1 cellular context compared by ENCODE assay signal in the genomic region with DNA sequence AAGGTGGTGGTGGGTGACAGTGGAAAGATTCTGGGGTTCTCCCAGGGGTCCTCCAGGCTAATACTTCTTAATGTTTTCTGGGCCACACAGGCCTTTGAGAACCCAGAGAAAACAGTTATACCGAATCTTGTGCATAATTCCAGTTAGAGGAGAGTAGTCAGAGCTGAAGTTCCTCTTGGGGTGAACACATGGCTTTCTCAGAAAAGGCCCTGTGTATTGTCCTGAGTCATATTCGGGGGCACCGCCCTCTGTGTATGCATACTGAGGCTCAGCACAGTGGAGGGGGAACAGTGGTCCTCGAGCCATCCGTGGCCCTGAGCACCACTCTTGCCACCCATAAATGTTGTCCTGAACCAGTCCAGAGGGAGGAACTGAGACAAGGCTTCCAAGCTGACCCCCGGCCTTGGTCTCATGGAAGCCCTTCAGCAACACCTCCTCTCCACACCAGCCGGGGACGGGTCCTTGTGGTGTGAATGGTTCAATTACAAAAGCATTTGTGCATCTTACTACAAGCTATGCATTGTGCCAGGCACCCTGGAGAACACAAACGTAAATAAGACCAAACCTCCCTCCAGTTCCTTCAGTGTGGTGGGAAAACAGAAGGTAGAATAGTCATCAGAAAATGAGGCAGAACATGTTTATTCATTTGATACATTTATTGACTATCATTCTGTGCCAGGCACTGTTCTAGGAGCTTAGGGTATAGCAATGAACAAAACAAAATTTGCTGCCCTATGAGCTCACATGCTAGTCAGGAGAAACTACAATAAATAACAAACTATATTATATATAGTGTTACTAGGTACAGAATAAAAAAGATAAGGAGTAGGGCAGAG.
TF ChIP-seq lines count a peak whose summit lies in the region.

No MANE protein-coding gene starts in this region.

TF ChIP-seq in HepG2, 621 proteins besides CTCF, POLR2A, EP300 and RAD21 (continued from another document):
- TF ChIP-seq MTF1 (CRISPR knock-in tag; IDR thresholded peaks at IDR 0.05) (peak; percentile 56; the same call in 1 of the 2 replicates), ZFP41 (CRISPR knock-in tag; IDR thresholded peaks at IDR 0.05; ENCODE audit: borderline replicate concordance) (no peak), KLF6 (CRISPR knock-in tag; IDR thresholded peaks at IDR 0.05) (no peak), ZC3H4 (CRISPR knock-in tag; IDR thresholded peaks at IDR 0.05; ENCODE audit: borderline replicate concordance) (peak; percentile 99), FOXM1 (CRISPR knock-in tag; IDR thresholded peaks at IDR 0.05) (0 out of 2 replicates have a peak, but pooled peaks have one; percentile 48), NFKB2 (CRISPR knock-in tag; IDR thresholded peaks at IDR 0.05; ENCODE audit: borderline replicate concordance) (no peak), MATR3 (CRISPR knock-in tag; IDR thresholded peaks at IDR 0.05) (no peak), GATA4 (IDR thresholded peaks at IDR 0.05; ENCODE audit: borderline replicate concordance, low read depth) (peak; percentile 31; the same call in 1 of the 2 replicates), LCORL (IDR thresholded peaks at IDR 0.05) (no peak), LCORL (CRISPR knock-in tag; IDR thresholded peaks at IDR 0.05) (peak; percentile 56; the same call in 1 of the 2 replicates), ZNF776 (CRISPR knock-in tag; IDR thresholded peaks at IDR 0.05) (no peak), BRCA1 (CRISPR knock-in tag; IDR thresholded peaks at IDR 0.05) (peak; percentile 61), MYNN (CRISPR knock-in tag; IDR thresholded peaks at IDR 0.05; ENCODE audit: low read depth) (no peak), ZFAT (CRISPR knock-in tag; conservative IDR thresholded peaks at IDR 0.05) (0 out of 2 replicates have a peak, but pooled peaks have one; percentile 65), SSRP1 (CRISPR knock-in tag; IDR thresholded peaks at IDR 0.05) (peak; percentile 23; the same call in 1 of the 2 replicates), ZNF468 (CRISPR knock-in tag; IDR thresholded peaks at IDR 0.05) (no peak), PHF20 (CRISPR knock-in tag; IDR thresholded peaks at IDR 0.05) (no peak), NCOA1 (CRISPR knock-in tag; IDR thresholded peaks at IDR 0.05) (peak; percentile 67), MAFK (conservative IDR thresholded peaks at IDR 0.05 in 1 of 2, IDR thresholded peaks at IDR 0.05 in 1 of 2; ENCODE audit: low read length in 2 of 2) (no peak), SOX13 (IDR thresholded peaks at IDR 0.05) (no peak; the same call in 1 of the 2 replicates), SOX13 (CRISPR knock-in tag; conservative IDR thresholded peaks at IDR 0.05 in 1 of 2, IDR thresholded peaks at IDR 0.05 in 1 of 2) (peak in 1 of 2 experiments; percentile 28; a peak in 2 of 4 replicates), PPARG (CRISPR knock-in tag; conservative IDR thresholded peaks at IDR 0.05) (0 out of 2 replicates have a peak, but pooled peaks have one; percentile 10), TBX3 (IDR thresholded peaks at IDR 0.05; ENCODE audit: borderline replicate concordance) (no peak), FOXO1 (CRISPR knock-in tag; IDR thresholded peaks at IDR 0.05) (peak; percentile 56; the same call in 1 of the 2 replicates), PHF8 (CRISPR knock-in tag; IDR thresholded peaks at IDR 0.05) (no peak; the same call in 1 of the 2 replicates), ZNF737 (CRISPR knock-in tag; IDR thresholded peaks at IDR 0.05; ENCODE audit: borderline replicate concordance) (0 out of 2 replicates have a peak, but pooled peaks have one; percentile 28), SRSF4 (IDR thresholded peaks at IDR 0.05; ENCODE audit: low read depth, low read length, poor library complexity, severe bottlenecking) (peak; percentile 4), RBM22 (optimal IDR thresholded peaks at IDR 0.05; ENCODE audit: low read length) (peak; percentile 87), ZNF225 (CRISPR knock-in tag; IDR thresholded peaks at IDR 0.05) (no peak), HOXA5 (CRISPR knock-in tag; IDR thresholded peaks at IDR 0.05) (0 out of 2 replicates have a peak, but pooled peaks have one; percentile 50), TMF1 (CRISPR knock-in tag; IDR thresholded peaks at IDR 0.05; ENCODE audit: low read depth) (no peak), HDAC2 (CRISPR knock-in tag; IDR thresholded peaks at IDR 0.05) (no peak), ZNF350 (CRISPR knock-in tag; IDR thresholded peaks at IDR 0.05; ENCODE audit: borderline replicate concordance, low read depth) (no peak), ARNT2 (CRISPR knock-in tag; IDR thresholded peaks at IDR 0.05; ENCODE audit: low read depth) (peak; percentile 78), MTF2 (CRISPR knock-in tag; IDR thresholded peaks at IDR 0.05; ENCODE audit: borderline replicate concordance) (0 out of 2 replicates have a peak, but pooled peaks have one; percentile 75), GTF3A (CRISPR knock-in tag; conservative IDR thresholded peaks at IDR 0.05) (no peak), CREM (IDR thresholded peaks at IDR 0.05) (no peak; the same call in 1 of the 2 replicates), CREM (CRISPR knock-in tag; IDR thresholded peaks at IDR 0.05) (peak; percentile 26; the same call in 1 of the 2 replicates), ZNF337 (CRISPR knock-in tag; IDR thresholded peaks at IDR 0.05; ENCODE audit: borderline replicate concordance, low read depth) (no peak)
- TF ChIP-seq, protein P1, sequence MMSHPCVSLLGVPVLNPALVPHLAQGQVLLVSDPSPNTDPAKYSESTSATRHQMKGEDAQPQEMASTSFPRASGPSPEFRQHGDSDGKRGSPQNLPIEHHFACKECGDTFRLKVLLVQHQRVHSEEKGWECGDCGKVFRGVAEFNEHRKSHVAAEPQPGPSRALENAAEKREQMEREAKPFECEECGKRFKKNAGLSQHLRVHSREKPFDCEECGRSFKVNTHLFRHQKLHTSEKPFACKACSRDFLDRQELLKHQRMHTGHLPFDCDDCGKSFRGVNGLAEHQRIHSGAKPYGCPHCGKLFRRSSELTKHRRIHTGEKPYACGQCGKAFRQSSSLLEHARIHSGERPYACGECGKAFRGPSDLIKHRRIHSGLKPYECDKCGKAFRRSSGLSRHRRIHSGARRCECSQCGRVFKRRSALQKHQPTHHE (CRISPR knock-in tag; IDR thresholded peaks at IDR 0.05; ENCODE audit: borderline replicate concordance) = no peak; the same call in 1 of the 2 replicates
- TF ChIP-seq, protein P2, sequence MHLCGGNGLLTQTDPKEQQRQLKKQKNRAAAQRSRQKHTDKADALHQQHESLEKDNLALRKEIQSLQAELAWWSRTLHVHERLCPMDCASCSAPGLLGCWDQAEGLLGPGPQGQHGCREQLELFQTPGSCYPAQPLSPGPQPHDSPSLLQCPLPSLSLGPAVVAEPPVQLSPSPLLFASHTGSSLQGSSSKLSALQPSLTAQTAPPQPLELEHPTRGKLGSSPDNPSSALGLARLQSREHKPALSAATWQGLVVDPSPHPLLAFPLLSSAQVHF (CRISPR knock-in tag; IDR thresholded peaks at IDR 0.05) = peak; percentile 55; the same call in 1 of the 2 replicates
- TF ChIP-seq, protein P3, sequence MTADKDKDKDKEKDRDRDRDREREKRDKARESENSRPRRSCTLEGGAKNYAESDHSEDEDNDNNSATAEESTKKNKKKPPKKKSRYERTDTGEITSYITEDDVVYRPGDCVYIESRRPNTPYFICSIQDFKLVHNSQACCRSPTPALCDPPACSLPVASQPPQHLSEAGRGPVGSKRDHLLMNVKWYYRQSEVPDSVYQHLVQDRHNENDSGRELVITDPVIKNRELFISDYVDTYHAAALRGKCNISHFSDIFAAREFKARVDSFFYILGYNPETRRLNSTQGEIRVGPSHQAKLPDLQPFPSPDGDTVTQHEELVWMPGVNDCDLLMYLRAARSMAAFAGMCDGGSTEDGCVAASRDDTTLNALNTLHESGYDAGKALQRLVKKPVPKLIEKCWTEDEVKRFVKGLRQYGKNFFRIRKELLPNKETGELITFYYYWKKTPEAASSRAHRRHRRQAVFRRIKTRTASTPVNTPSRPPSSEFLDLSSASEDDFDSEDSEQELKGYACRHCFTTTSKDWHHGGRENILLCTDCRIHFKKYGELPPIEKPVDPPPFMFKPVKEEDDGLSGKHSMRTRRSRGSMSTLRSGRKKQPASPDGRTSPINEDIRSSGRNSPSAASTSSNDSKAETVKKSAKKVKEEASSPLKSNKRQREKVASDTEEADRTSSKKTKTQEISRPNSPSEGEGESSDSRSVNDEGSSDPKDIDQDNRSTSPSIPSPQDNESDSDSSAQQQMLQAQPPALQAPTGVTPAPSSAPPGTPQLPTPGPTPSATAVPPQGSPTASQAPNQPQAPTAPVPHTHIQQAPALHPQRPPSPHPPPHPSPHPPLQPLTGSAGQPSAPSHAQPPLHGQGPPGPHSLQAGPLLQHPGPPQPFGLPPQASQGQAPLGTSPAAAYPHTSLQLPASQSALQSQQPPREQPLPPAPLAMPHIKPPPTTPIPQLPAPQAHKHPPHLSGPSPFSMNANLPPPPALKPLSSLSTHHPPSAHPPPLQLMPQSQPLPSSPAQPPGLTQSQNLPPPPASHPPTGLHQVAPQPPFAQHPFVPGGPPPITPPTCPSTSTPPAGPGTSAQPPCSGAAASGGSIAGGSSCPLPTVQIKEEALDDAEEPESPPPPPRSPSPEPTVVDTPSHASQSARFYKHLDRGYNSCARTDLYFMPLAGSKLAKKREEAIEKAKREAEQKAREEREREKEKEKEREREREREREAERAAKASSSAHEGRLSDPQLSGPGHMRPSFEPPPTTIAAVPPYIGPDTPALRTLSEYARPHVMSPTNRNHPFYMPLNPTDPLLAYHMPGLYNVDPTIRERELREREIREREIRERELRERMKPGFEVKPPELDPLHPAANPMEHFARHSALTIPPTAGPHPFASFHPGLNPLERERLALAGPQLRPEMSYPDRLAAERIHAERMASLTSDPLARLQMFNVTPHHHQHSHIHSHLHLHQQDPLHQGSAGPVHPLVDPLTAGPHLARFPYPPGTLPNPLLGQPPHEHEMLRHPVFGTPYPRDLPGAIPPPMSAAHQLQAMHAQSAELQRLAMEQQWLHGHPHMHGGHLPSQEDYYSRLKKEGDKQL (CRISPR knock-in tag; IDR thresholded peaks at IDR 0.05; ENCODE audit: low read depth) = peak; percentile 42; the same call in 1 of the 2 replicates
- TF ChIP-seq, protein P4, sequence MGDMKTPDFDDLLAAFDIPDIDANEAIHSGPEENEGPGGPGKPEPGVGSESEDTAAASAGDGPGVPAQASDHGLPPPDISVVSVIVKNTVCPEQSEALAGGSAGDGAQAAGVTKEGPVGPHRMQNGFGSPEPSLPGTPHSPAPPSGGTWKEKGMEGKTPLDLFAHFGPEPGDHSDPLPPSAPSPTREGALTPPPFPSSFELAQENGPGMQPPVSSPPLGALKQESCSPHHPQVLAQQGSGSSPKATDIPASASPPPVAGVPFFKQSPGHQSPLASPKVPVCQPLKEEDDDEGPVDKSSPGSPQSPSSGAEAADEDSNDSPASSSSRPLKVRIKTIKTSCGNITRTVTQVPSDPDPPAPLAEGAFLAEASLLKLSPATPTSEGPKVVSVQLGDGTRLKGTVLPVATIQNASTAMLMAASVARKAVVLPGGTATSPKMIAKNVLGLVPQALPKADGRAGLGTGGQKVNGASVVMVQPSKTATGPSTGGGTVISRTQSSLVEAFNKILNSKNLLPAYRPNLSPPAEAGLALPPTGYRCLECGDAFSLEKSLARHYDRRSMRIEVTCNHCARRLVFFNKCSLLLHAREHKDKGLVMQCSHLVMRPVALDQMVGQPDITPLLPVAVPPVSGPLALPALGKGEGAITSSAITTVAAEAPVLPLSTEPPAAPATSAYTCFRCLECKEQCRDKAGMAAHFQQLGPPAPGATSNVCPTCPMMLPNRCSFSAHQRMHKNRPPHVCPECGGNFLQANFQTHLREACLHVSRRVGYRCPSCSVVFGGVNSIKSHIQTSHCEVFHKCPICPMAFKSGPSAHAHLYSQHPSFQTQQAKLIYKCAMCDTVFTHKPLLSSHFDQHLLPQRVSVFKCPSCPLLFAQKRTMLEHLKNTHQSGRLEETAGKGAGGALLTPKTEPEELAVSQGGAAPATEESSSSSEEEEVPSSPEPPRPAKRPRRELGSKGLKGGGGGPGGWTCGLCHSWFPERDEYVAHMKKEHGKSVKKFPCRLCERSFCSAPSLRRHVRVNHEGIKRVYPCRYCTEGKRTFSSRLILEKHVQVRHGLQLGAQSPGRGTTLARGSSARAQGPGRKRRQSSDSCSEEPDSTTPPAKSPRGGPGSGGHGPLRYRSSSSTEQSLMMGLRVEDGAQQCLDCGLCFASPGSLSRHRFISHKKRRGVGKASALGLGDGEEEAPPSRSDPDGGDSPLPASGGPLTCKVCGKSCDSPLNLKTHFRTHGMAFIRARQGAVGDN (CRISPR knock-in tag; IDR thresholded peaks at IDR 0.05) = no peak; the same call in 1 of the 2 replicates
- TF ChIP-seq, protein P5, sequence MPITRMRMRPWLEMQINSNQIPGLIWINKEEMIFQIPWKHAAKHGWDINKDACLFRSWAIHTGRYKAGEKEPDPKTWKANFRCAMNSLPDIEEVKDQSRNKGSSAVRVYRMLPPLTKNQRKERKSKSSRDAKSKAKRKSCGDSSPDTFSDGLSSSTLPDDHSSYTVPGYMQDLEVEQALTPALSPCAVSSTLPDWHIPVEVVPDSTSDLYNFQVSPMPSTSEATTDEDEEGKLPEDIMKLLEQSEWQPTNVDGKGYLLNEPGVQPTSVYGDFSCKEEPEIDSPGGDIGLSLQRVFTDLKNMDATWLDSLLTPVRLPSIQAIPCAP (CRISPR knock-in tag; IDR thresholded peaks at IDR 0.05; ENCODE audit: low read depth) = no peak
